18 cellular contexts compared by ENCODE assay signal in genomic region chr7:23226841-23227450, GRCh38.
"Had no signal": no experiment of that assay in that cellular context is flagged by ENCODE, and none has a peak within 500 bp of the region (broad histone marks: within the 10 kb centered on the region; RNA-seq: fewer than 3 reads in every experiment).

No MANE protein-coding gene starts in this region.

- H3K4me1 ChIP-seq: psoas muscle, right lobe of liver had no signal

- H3K4me1 Mint-ChIP-seq: activated CD4-positive, alpha-beta T cell treated with anti-CD3 and anti-CD28 coated beads for 36 hours; activated naive CD8-positive, alpha-beta T cell treated with anti-CD3 and anti-CD28 coated beads for 36 hours; naive thymus-derived CD4-positive, alpha-beta T cell had no signal

- H3K4me3 Mint-ChIP-seq: activated CD4-positive, alpha-beta memory T cell treated with anti-CD3 and anti-CD28 coated beads for 36 hours; activated CD4-positive, alpha-beta T cell treated with anti-CD3 and anti-CD28 coated beads for 36 hours; activated naive CD8-positive, alpha-beta T cell treated with anti-CD3 and anti-CD28 coated beads for 36 hours; brain; naive thymus-derived CD4-positive, alpha-beta T cell; neural progenitor cell; stimulated activated memory B cell treated with anti-CD40 and anti-IgM and Interleukin-4, amounts not matched to agents 10 μg/mL and 1 μg/mL and 100 μg/mL, for 72 hours; T-helper 2 cell treated with Interferon-gamma antibody and Interleukin-4, amounts not matched to agents 5 μg/mL and 100 μg/mL, for 36 hours; WTC11 had no signal

- H3K9me3 ChIP-seq: right lobe of liver had no signal

- H3K4me3 ChIP-seq: dorsolateral prefrontal cortex, neural progenitor cell, psoas muscle, right lobe of liver had no signal

- H3K27me3 ChIP-seq: dorsolateral prefrontal cortex, neural progenitor cell, right lobe of liver had no signal

- ATAC-seq: activated CD4-positive, alpha-beta T cell treated with anti-CD3 and anti-CD28 coated beads for 36 hours; naive thymus-derived CD4-positive, alpha-beta T cell; psoas muscle; right lobe of liver; stimulated activated memory B cell treated with anti-CD40 and anti-IgM and Interleukin-4, amounts not matched to agents 10 μg/mL and 1 μg/mL and 100 μg/mL, for 72 hours; WTC11 had no signal

- H3K27me3 Mint-ChIP-seq: activated CD4-positive, alpha-beta memory T cell treated with anti-CD3 and anti-CD28 coated beads for 36 hours; activated naive CD8-positive, alpha-beta T cell treated with anti-CD3 and anti-CD28 coated beads for 36 hours had no signal

- H3K36me3 Mint-ChIP-seq: activated CD4-positive, alpha-beta memory T cell treated with anti-CD3 and anti-CD28 coated beads for 36 hours; activated naive CD8-positive, alpha-beta T cell treated with anti-CD3 and anti-CD28 coated beads for 36 hours; brain; naive thymus-derived CD4-positive, alpha-beta T cell; stimulated activated memory B cell treated with anti-CD40 and anti-IgM and Interleukin-4, amounts not matched to agents 10 μg/mL and 1 μg/mL and 100 μg/mL, for 72 hours had no signal

- H3K27ac Mint-ChIP-seq: activated CD4-positive, alpha-beta memory T cell treated with anti-CD3 and anti-CD28 coated beads for 36 hours; activated CD4-positive, alpha-beta T cell treated with anti-CD3 and anti-CD28 coated beads for 36 hours; activated naive CD8-positive, alpha-beta T cell treated with anti-CD3 and anti-CD28 coated beads for 36 hours; brain; naive thymus-derived CD4-positive, alpha-beta T cell; neural progenitor cell; stimulated activated memory B cell treated with anti-CD40 and anti-IgM and Interleukin-4, amounts not matched to agents 10 μg/mL and 1 μg/mL and 100 μg/mL, for 72 hours; T-helper 2 cell treated with Interferon-gamma antibody and Interleukin-4, amounts not matched to agents 5 μg/mL and 100 μg/mL, for 36 hours; WTC11 had no signal

- DNase-seq: activated CD4-positive, alpha-beta memory T cell treated with anti-CD3 and anti-CD28 coated beads for 36 hours; activated CD4-positive, alpha-beta T cell treated with anti-CD3 and anti-CD28 coated beads for 36 hours; activated naive CD8-positive, alpha-beta T cell treated with anti-CD3 and anti-CD28 coated beads for 36 hours; activated T-cell treated with anti-CD3 and anti-CD28 coated beads for 4 hours; caudate nucleus; foreskin fibroblast; glutamatergic neuron; naive thymus-derived CD4-positive, alpha-beta T cell; psoas muscle; right lobe of liver; small intestine; stimulated activated CD4-positive, alpha-beta T cell treated with anti-CD3 and anti-CD28 coated beads, Interleukin-4, amount 100 ng/mL, for 1 hour had no signal

- H3K27ac ChIP-seq: neural progenitor cell, psoas muscle, right lobe of liver had no signal

- H3K36me3 ChIP-seq: neural progenitor cell, right lobe of liver had no signal

- H3K9me3 Mint-ChIP-seq: activated CD4-positive, alpha-beta memory T cell treated with anti-CD3 and anti-CD28 coated beads for 36 hours; T-helper 2 cell treated with Interferon-gamma antibody and Interleukin-4, amounts not matched to agents 5 μg/mL and 100 μg/mL, for 36 hours had no signal
